8 cellular contexts compared by ENCODE assay signal in the genomic region with DNA sequence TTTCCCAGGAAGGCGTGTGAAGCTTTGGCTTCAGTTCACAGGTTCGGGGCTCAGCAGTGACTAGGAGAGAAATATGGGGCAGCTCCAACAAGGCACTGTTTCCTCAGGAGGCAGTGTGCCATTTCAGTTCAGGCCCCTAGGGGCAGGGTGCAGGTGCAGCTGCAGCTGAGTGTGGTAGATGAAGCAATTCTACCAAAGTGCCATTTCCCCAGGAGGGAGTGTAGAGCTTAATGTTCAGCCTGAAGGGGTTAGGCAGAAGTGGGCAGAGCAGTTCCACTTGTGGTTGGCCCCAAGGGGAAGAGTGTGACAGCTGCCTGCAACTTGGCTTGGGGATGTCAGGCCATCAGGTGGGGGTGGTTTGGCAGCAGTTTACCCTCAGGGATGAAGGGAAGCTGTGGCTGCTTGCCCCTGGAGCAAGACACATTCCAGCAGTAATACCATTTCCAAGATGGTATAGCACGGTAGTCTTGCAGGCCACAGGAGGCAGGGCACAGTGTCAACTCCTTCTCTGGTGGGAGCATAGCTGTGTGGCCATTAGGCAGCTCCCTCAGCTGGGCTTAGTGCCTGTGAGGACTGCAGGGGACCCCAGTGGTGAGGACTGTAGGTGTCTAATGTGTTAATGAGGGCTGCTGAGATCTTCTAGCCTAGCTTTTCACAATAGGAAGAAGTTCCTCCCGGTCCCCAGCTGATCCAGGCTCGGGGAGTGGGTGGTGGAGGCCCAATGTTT. TPM values are rescaled to one million over a fixed set of nuclear protein-coding genes. Genes with fewer than 3 reads are reported as not detected.
DNase-seq lines count a peak whose midpoint lies in the region; ATAC-seq, FAIRE-seq and TF ChIP-seq lines count a peak whose summit lies in the region.

No MANE protein-coding gene starts in this region.

- H3K4me2 ChIP-seq in OCI-LY3 (ENCODE audit: low read length): peak overlapping the region; percentile 63
- H3K4me2 ChIP-seq in keratinocyte (ENCODE audit: control insufficient read depth, extremely low read depth, insufficient read depth, low read depth, low read length): no peak overlapping the region

- H3K27ac Mint-ChIP-seq in activated T-helper 1 cell treated with anti-CD3 and anti-CD28 coated beads, Interleukin-12 subunit alpha, Interleukin-12 subunit beta, Interleukin-2, Interleukin-4 antibody, amounts not matched to agents 30 ng/mL and 10 ng/mL and 1 ng/mL, durations not matched to agents 14 hours and 24 hours and 36 hours: no peak overlapping the region

- FAIRE-seq in keratinocyte (lab: Jason Lieb, UNC): no peak

- no peaks in the 10 kb centered on the region for H3K79me2 ChIP-seq in OCI-LY3 (ENCODE audit: low read length)
- no peaks in the 10 kb centered on the region for H3K79me2 ChIP-seq in keratinocyte (ENCODE audit: control insufficient read depth, insufficient read depth, low read length)

- H3K4me3 Mint-ChIP-seq in activated T-helper 1 cell treated with anti-CD3 and anti-CD28 coated beads, Interleukin-12 subunit alpha, Interleukin-12 subunit beta, Interleukin-2, Interleukin-4 antibody, amounts not matched to agents 30 ng/mL and 10 ng/mL and 1 ng/mL, durations not matched to agents 14 hours and 24 hours and 36 hours: no peak overlapping the region

- peak overlapping the region; percentile 12; the same call in 1 of the 2 replicates for H3K4me3 ChIP-seq in OCI-LY3 (ENCODE audit: low read length)
- H3K4me3 ChIP-seq in keratinocyte (ENCODE audit: control insufficient read depth in 2 of 3, extremely low read depth in 1 of 3, insufficient read depth in 2 of 3, low read depth in 1 of 3, low read length in 3 of 3): no peak overlapping the region

- peaks cover 30% of the 10 kb centered on the region for H3K4me1 ChIP-seq in OCI-LY3 (ENCODE audit: low read length)
- no peaks in the 10 kb centered on the region for H3K4me1 ChIP-seq in keratinocyte (ENCODE audit: control insufficient read depth, extremely low read depth, insufficient read depth, low read length)

- peaks cover 14% of the 10 kb centered on the region; the same call in 1 of the 2 replicates for H3K9me3 ChIP-seq in OCI-LY3 (ENCODE audit: insufficient read depth, low read length)
- no peaks in the 10 kb centered on the region for H3K9me3 ChIP-seq in keratinocyte (ENCODE audit: control insufficient read depth, low read depth, low read length)

- H3K36me3 ChIP-seq in OCI-LY3 (replicated peaks; ENCODE audit: low read depth, low read length) (peaks cover 3% of the 10 kb centered on the region), keratinocyte (ENCODE audit: control insufficient read depth in 2 of 2, extremely low read depth in 1 of 2, insufficient read depth in 2 of 2, low read length in 2 of 2) (no peaks in the 10 kb centered on the region)

- H3K27ac ChIP-seq in OCI-LY3 (ENCODE audit: low read length) (peak overlapping the region; percentile 66), keratinocyte (ENCODE audit: control insufficient read depth, insufficient read depth, low read length) (no peak overlapping the region)

- peaks cover 4% of the 10 kb centered on the region for H3K27me3 Mint-ChIP-seq in activated T-helper 1 cell treated with anti-CD3 and anti-CD28 coated beads, Interleukin-12 subunit alpha, Interleukin-12 subunit beta, Interleukin-2, Interleukin-4 antibody, amounts not matched to agents 30 ng/mL and 10 ng/mL and 1 ng/mL, durations not matched to agents 14 hours and 24 hours and 36 hours (ENCODE audit: insufficient read depth)

- peak; percentile 96 for ATAC-seq in HG03139 (IDR thresholded peaks at IDR 0.05; ENCODE audit: unreplicated experiment)

- H3K9ac ChIP-seq in OCI-LY3 (ENCODE audit: low read length) (peak overlapping the region; percentile 30), keratinocyte (ENCODE audit: control insufficient read depth, extremely low read depth, insufficient read depth, low read length) (no peak overlapping the region)

- H3K4me1 Mint-ChIP-seq in activated T-helper 1 cell treated with anti-CD3 and anti-CD28 coated beads, Interleukin-12 subunit alpha, Interleukin-12 subunit beta, Interleukin-2, Interleukin-4 antibody, amounts not matched to agents 30 ng/mL and 10 ng/mL and 1 ng/mL, durations not matched to agents 14 hours and 24 hours and 36 hours (ENCODE audit: low read depth): no peaks in the 10 kb centered on the region

- no peaks in the 10 kb centered on the region for H3K9me1 ChIP-seq in keratinocyte (ENCODE audit: control insufficient read depth, extremely low read depth, insufficient read depth, low read length)

- H3K36me3 Mint-ChIP-seq in activated T-helper 1 cell treated with anti-CD3 and anti-CD28 coated beads, Interleukin-12 subunit alpha, Interleukin-12 subunit beta, Interleukin-2, Interleukin-4 antibody, amounts not matched to agents 30 ng/mL and 10 ng/mL and 1 ng/mL, durations not matched to agents 14 hours and 24 hours and 36 hours (ENCODE audit: low read depth): no peaks in the 10 kb centered on the region

- intact Hi-C loops in activated T-helper 1 cell treated with anti-CD3 and anti-CD28 coated beads, Interleukin-12 subunit alpha, Interleukin-12 subunit beta, Interleukin-2, Interleukin-4 antibody, amounts not matched to agents 30 ng/mL and 10 ng/mL and 1 ng/mL, durations not matched to agents 14 hours and 24 hours and 36 hours (cut with micrococcal nuclease): no loop called here

- dilution Hi-C loops in keratinocyte (cut with MboI; ENCODE audit: extremely low pct_ligation_motif_present, low sequenced_read_pairs): no loop called here

- H2AFZ ChIP-seq in OCI-LY3 (ENCODE audit: low read depth, low read length) (peak overlapping the region; percentile 47), keratinocyte (ENCODE audit: control insufficient read depth, low read length) (no peak overlapping the region)

- no peaks in the 10 kb centered on the region for H3K27me3 ChIP-seq in OCI-LY3 (ENCODE audit: low read depth, low read length)
- H3K27me3 ChIP-seq in keratinocyte (ENCODE audit: control insufficient read depth, extremely low read depth, insufficient read depth, low read length): no peaks in the 10 kb centered on the region

- TF ChIP-seq CTCF in OCI-LY3 (IDR thresholded peaks at IDR 0.05; ENCODE audit: low read depth, low read length): peak; percentile 74
- peak; percentile 42 to 68 (median 46) for TF ChIP-seq CTCF in keratinocyte (optimal IDR thresholded peaks at IDR 0.05 in 1 of 3, IDR thresholded peaks at IDR 0.05 in 1 of 3, conservative IDR thresholded peaks at IDR 0.05 in 1 of 3; ENCODE audit: extremely low read depth in 1 of 3, insufficient read depth in 2 of 3, low read length in 3 of 3)

- no peaks in the 10 kb centered on the region for H4K20me1 ChIP-seq in OCI-LY3 (ENCODE audit: insufficient read depth, low read length)
- no peaks in the 10 kb centered on the region for H4K20me1 ChIP-seq in keratinocyte (ENCODE audit: control insufficient read depth, extremely low read depth, insufficient read depth, low read length)

- H3K9me3 Mint-ChIP-seq in activated T-helper 1 cell treated with anti-CD3 and anti-CD28 coated beads, Interleukin-12 subunit alpha, Interleukin-12 subunit beta, Interleukin-2, Interleukin-4 antibody, amounts not matched to agents 30 ng/mL and 10 ng/mL and 1 ng/mL, durations not matched to agents 14 hours and 24 hours and 36 hours: no peaks in the 10 kb centered on the region

- peak; percentile 10 for DNase-seq in ELR (ENCODE audit: low read depth)
- DNase-seq in GM19240 (ENCODE audit: insufficient read length, low spot score): peak; percentile 7
- no peak for DNase-seq in keratinocyte (ENCODE audit: low read depth, low spot score)
- no peak for DNase-seq in hippocampal formation (lab: John Stamatoyannopoulos, UW)
- no peak for DNase-seq in activated T-helper 1 cell treated with anti-CD3 and anti-CD28 coated beads, Interleukin-12 subunit alpha, Interleukin-12 subunit beta, Interleukin-2, Interleukin-4 antibody, amounts not matched to agents 30 ng/mL and 10 ng/mL and 1 ng/mL, durations not matched to agents 14 hours and 24 hours and 36 hours (ENCODE audit: low spot score)
- no peak for DNase-seq in activated CD4-positive, CD25-positive, alpha-beta regulatory T cell (lab: John Stamatoyannopoulos, UW)

RNA-seq across cellular contexts. Expression of a gene that starts 34.7 kb away (rescaled TPM):
- not detected in 3 replicates for polyA plus RNA-seq in keratinocyte
- not detected for polyA plus RNA-seq in keratinocyte (2011; ENCODE audit: low read depth)
- polyA plus RNA-seq in keratinocyte (2011; cell fraction: cytosol; rRNA removed): not detected in 2 replicates
- polyA plus RNA-seq in keratinocyte (2011; cell fraction: nucleus; rRNA removed): not detected in 2 replicates
- not detected in 2 replicates for polyA plus RNA-seq in keratinocyte (2012; ENCODE audit: low replicate concordance)
- not detected in 3 replicates for polyA minus RNA-seq in keratinocyte
- not detected for polyA minus RNA-seq in keratinocyte (2011; cell fraction: cytosol; rRNA and poly(A)+ RNA removed)
- not detected in 2 replicates for polyA minus RNA-seq in keratinocyte (2011; cell fraction: nucleus; rRNA and poly(A)+ RNA removed)
- not detected in 2 replicates for total RNA-seq in activated T-helper 1 cell treated with anti-CD3 and anti-CD28 coated beads, Interleukin-12 subunit alpha, Interleukin-12 subunit beta, Interleukin-2, Interleukin-4 antibody, amounts not matched to agents 30 ng/mL and 10 ng/mL and 1 ng/mL, durations not matched to agents 14 hours and 24 hours and 36 hours

Comparison
In these comparisons a context has a peak if more than half of its experiments do, and no peak if none do; other contexts are left out.
1. DNase-seq: peak in ELR (single experiment) and GM19240 (single experiment); none in keratinocyte (single experiment), hippocampal formation (0 of 2), activated T-helper 1 cell treated with anti-CD3 and anti-CD28 coated beads, Interleukin-12 subunit alpha, Interleukin-12 subunit beta, Interleukin-2, Interleukin-4 antibody, amounts not matched to agents 30 ng/mL and 10 ng/mL and 1 ng/mL, durations not matched to agents 14 hours and 24 hours and 36 hours (single experiment) and activated CD4-positive, CD25-positive, alpha-beta regulatory T cell (0 of 4).